23 cellular contexts compared by ENCODE assay signal in the genomic region with DNA sequence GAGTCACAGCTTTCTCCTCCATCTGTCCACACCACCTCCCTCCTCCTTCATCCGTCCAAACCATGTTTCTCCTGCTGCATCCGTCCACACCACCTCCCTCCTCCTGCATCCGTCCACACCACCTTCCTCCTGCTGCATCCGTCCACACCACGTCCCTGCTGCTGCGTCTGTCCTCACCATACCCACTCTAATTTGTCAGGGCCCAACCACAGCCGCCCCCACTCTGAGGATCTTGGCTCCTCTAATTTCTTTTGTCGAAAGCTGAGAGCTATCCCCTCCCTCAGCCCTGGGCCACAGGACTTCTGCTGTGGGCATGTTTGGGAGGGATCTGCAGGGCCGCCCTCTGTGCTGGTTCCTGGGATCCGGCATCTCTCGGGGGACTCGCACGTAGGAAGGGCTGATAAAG.
A peak's percentile ranks its signal among the peaks of the same experiment; 100 is the strongest.
DNase-seq lines count a peak whose midpoint lies in the region; ATAC-seq and TF ChIP-seq lines count a peak whose summit lies in the region.
"Had no signal": no experiment of that assay in that cellular context is flagged by ENCODE, and none has a peak within 500 bp of the region (broad histone marks: within the 10 kb centered on the region; RNA-seq: fewer than 3 reads in every experiment).

No MANE protein-coding gene starts in this region.

- H3K9me3 ChIP-seq in right atrium auricular region (no peaks in the 10 kb centered on the region), neural progenitor cell (ENCODE audit: low read depth) (no peaks in the 10 kb centered on the region)
- H3K9me3 ChIP-seq: thoracic aorta, vagina had no signal

- peak; percentile 44 for DNase-seq in right atrium auricular region (ENCODE audit: low spot score)
- no peak for DNase-seq in left ventricle myocardium superior
- peak; percentile 54 for DNase-seq in coronary artery (ENCODE audit: low spot score)
- no peak for DNase-seq in neural progenitor cell (ENCODE audit: low spot score)
- DNase-seq in AG08396 (ENCODE audit: low spot score) = no peak
- DNase-seq in medulla oblongata (ENCODE audit: extremely low spot score) = no peak
- DNase-seq: activated CD4-positive, alpha-beta memory T cell treated with anti-CD3 and anti-CD28 coated beads, Interleukin-2, amount 10 ng/mL, durations not matched to agents 7 days and 5 days; activated effector memory CD4-positive, alpha-beta T cell treated with anti-CD3 and anti-CD28 coated beads, Interleukin-2, amount 50 U/mL, for 16 hours; activated T-cell treated with anti-CD3 and anti-CD28 coated beads for 4 hours; cerebellar nuclear complex; Karpas-422; NCI-H1436; NCI-H774; RPMI8226; T-helper 1 cell had no signal

- H3K36me3 Mint-ChIP-seq in neural progenitor cell = no peaks in the 10 kb centered on the region

- peaks cover 4% of the 10 kb centered on the region for H3K27me3 Mint-ChIP-seq in neural progenitor cell (ENCODE audit: insufficient read depth, low read depth)
- H3K27me3 Mint-ChIP-seq: activated CD4-positive, alpha-beta memory T cell treated with anti-CD3 and anti-CD28 coated beads, Interleukin-2, amount 10 ng/mL, durations not matched to agents 7 days and 5 days; stimulated activated naive CD8-positive, alpha-beta T cell treated with anti-CD3 and anti-CD28 coated beads, Interleukin-15, Interleukin-2, amounts not matched to agents 100 ng/mL and 50 ng/mL, for 24 hours had no signal

- intact Hi-C loops in left ventricle myocardium superior (cut with micrococcal nuclease) = no loop called here

- no peaks in the 10 kb centered on the region for H4K20me1 ChIP-seq in neural progenitor cell (ENCODE audit: low read depth)

- no peak for TF ChIP-seq CTCF in right atrium auricular region (IDR thresholded peaks at IDR 0.05)
- TF ChIP-seq CTCF in coronary artery (IDR thresholded peaks at IDR 0.05) = no peak
- TF ChIP-seq CTCF in neural progenitor cell (IDR thresholded peaks at IDR 0.05) = no peak

- no peak overlapping the region for H2AFZ ChIP-seq in neural progenitor cell (replicated peaks)

- H3K9me3 Mint-ChIP-seq in neural progenitor cell = peaks cover 9% of the 10 kb centered on the region
- H3K9me3 Mint-ChIP-seq: activated CD4-positive, alpha-beta memory T cell treated with anti-CD3 and anti-CD28 coated beads, Interleukin-2, amount 10 ng/mL, durations not matched to agents 7 days and 5 days; nephron; stimulated activated naive CD8-positive, alpha-beta T cell treated with anti-CD3 and anti-CD28 coated beads, Interleukin-15, Interleukin-2, amounts not matched to agents 100 ng/mL and 50 ng/mL, for 24 hours had no signal

- H3K79me2 ChIP-seq in neural progenitor cell (ENCODE audit: low read depth) = no peaks in the 10 kb centered on the region

- H3K27ac ChIP-seq in right atrium auricular region (no peak overlapping the region), coronary artery (no peak overlapping the region), neural progenitor cell (no peak overlapping the region)
- H3K27ac ChIP-seq: thoracic aorta, vagina had no signal

- H3K9ac ChIP-seq in neural progenitor cell = no peak overlapping the region

- H3K4me1 Mint-ChIP-seq in neural progenitor cell = peaks cover 7% of the 10 kb centered on the region
- H3K4me1 Mint-ChIP-seq: activated CD4-positive, alpha-beta memory T cell treated with anti-CD3 and anti-CD28 coated beads, Interleukin-2, amount 10 ng/mL, durations not matched to agents 7 days and 5 days; nephron had no signal

- no peaks in the 10 kb centered on the region for H3F3A ChIP-seq in neural progenitor cell (ENCODE audit: low read depth)

- ATAC-seq in left ventricle myocardium superior (no peak), HG03039 (IDR thresholded peaks at IDR 0.05; ENCODE audit: unreplicated experiment) (no peak), GM18519 (IDR thresholded peaks at IDR 0.05; ENCODE audit: low FRiP score, unreplicated experiment) (no peak)
- ATAC-seq: activated CD4-positive, CD25-positive, alpha-beta regulatory T cell treated with anti-CD3 and anti-CD28 coated beads, Interleukin-2, amount 50 U/mL, for 24 hours; HepG2 had no signal

- H3K4me2 ChIP-seq in neural progenitor cell = no peak overlapping the region

- H3K4me3 Mint-ChIP-seq in neural progenitor cell = no peak overlapping the region
- H3K4me3 Mint-ChIP-seq: activated CD4-positive, alpha-beta memory T cell treated with anti-CD3 and anti-CD28 coated beads, Interleukin-2, amount 10 ng/mL, durations not matched to agents 7 days and 5 days; nephron; stimulated activated naive CD8-positive, alpha-beta T cell treated with anti-CD3 and anti-CD28 coated beads, Interleukin-15, Interleukin-2, amounts not matched to agents 100 ng/mL and 50 ng/mL, for 24 hours had no signal

- H3K4me1 ChIP-seq in right atrium auricular region = no peaks in the 10 kb centered on the region
- H3K4me1 ChIP-seq in neural progenitor cell = no peaks in the 10 kb centered on the region
- H3K4me1 ChIP-seq: vagina had no signal

- H3K4me3 ChIP-seq in right atrium auricular region = no peak overlapping the region
- no peak overlapping the region for H3K4me3 ChIP-seq in coronary artery
- no peak overlapping the region for H3K4me3 ChIP-seq in neural progenitor cell
- H3K4me3 ChIP-seq: thoracic aorta, vagina had no signal

- H3K27me3 ChIP-seq in right atrium auricular region (no peaks in the 10 kb centered on the region), neural progenitor cell (no peaks in the 10 kb centered on the region)
- H3K27me3 ChIP-seq: vagina had no signal

- H3K27ac Mint-ChIP-seq in neural progenitor cell = peak overlapping the region; percentile 35
- H3K27ac Mint-ChIP-seq: activated CD4-positive, alpha-beta memory T cell treated with anti-CD3 and anti-CD28 coated beads, Interleukin-2, amount 10 ng/mL, durations not matched to agents 7 days and 5 days; nephron; stimulated activated naive CD8-positive, alpha-beta T cell treated with anti-CD3 and anti-CD28 coated beads, Interleukin-15, Interleukin-2, amounts not matched to agents 100 ng/mL and 50 ng/mL, for 24 hours had no signal

- H3K36me3 ChIP-seq in right atrium auricular region = no peaks in the 10 kb centered on the region
- H3K36me3 ChIP-seq in neural progenitor cell = no peaks in the 10 kb centered on the region
- H3K36me3 ChIP-seq: thoracic aorta, vagina had no signal

Comparison
In these comparisons a context has a peak if more than half of its experiments do, and no peak if none do; other contexts are left out.
1. DNase-seq: peak in right atrium auricular region (single experiment) and coronary artery (single experiment); none in left ventricle myocardium superior (single experiment), neural progenitor cell (single experiment), AG08396 (single experiment) and medulla oblongata (single experiment).